ENCODE assay signal across 33 cellular contexts in the genomic region with DNA sequence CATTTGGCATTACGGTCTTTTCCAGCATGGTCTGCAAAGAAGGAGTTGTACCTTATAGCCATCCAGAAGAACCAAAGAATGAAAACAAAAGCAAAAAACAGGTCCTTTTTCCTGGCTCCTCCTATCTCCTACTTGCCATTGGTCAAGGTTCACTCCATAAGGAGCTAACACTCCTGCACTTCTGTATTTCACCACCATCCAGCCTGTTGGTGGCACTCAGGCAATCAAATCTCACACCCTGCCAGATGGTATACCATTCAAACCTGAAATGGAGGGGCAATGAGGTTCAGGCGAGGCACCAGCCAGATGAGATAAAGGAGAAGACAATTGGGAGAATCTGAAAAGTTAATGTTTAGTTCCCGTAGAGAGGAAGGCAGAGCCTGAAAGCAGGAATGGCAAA.
"Had no signal": no experiment of that assay in that cellular context is flagged by ENCODE, and none has a peak within 500 bp of the region (broad histone marks: within the 10 kb centered on the region; RNA-seq: fewer than 3 reads in every experiment).

No MANE protein-coding gene starts in this region.

- H3K4me3 Mint-ChIP-seq: activated CD4-positive, alpha-beta memory T cell treated with anti-CD3 and anti-CD28 coated beads, Interleukin-2, amount 10 ng/mL, durations not matched to agents 7 days and 5 days; activated CD4-positive, alpha-beta T cell treated with anti-CD3 and anti-CD28 coated beads, Interleukin-2, amount 10 ng/mL, durations not matched to agents 7 days and 5 days; central memory CD8-positive, alpha-beta T cell; dendritic cell treated with granulocyte-macrophage colony-stimulating factor and Interleukin-4, amounts not matched to agents 40 ng/mL and 50 ng/mL, for 4 days; naive B cell; neural crest cell; stimulated activated naive B cell treated with anti-CD40 and anti-IgM and Interleukin-4, amounts not matched to agents 10 μg/mL and 1 μg/mL and 100 μg/mL, for 72 hours; T-helper 1 cell treated with Interleukin-12 subunit alpha and Interleukin-12 subunit beta and Interleukin-4 antibody, amounts not matched to agents 30 μg/mL and 1 μg/mL, for 36 hours had no signal

- ATAC-seq: activated naive CD4-positive, alpha-beta T cell treated with anti-CD3 and anti-CD28 coated beads, Interleukin-2, amount 50 U/mL, for 72 hours; foreskin keratinocyte; heart left ventricle; pancreas; stimulated activated naive B cell treated with anti-CD40 and anti-IgM and Interleukin-4, amounts not matched to agents 10 μg/mL and 1 μg/mL and 100 μg/mL, for 72 hours; upper lobe of right lung had no signal

- H3K9me3 Mint-ChIP-seq: activated CD4-positive, alpha-beta memory T cell treated with anti-CD3 and anti-CD28 coated beads, Interleukin-2, amount 10 ng/mL, durations not matched to agents 7 days and 5 days; activated CD4-positive, alpha-beta T cell treated with anti-CD3 and anti-CD28 coated beads, Interleukin-2, amount 10 ng/mL, durations not matched to agents 7 days and 5 days; central memory CD8-positive, alpha-beta T cell; dendritic cell treated with granulocyte-macrophage colony-stimulating factor and Interleukin-4, amounts not matched to agents 40 ng/mL and 50 ng/mL, for 4 days; naive B cell; neural crest cell; T-helper 1 cell treated with Interleukin-12 subunit alpha and Interleukin-12 subunit beta and Interleukin-4 antibody, amounts not matched to agents 30 μg/mL and 1 μg/mL, for 36 hours had no signal

- H3K27ac ChIP-seq: esophagus muscularis mucosa, foreskin keratinocyte, heart left ventricle, left ventricle myocardium inferior, pancreas, prostate gland, sigmoid colon, stomach, thyroid gland, upper lobe of right lung had no signal

- DNase-seq: activated CD4-positive, alpha-beta memory T cell treated with anti-CD3 and anti-CD28 coated beads, Interleukin-2, amount 10 ng/mL, durations not matched to agents 7 days and 5 days; activated CD4-positive, alpha-beta T cell treated with anti-CD3 and anti-CD28 coated beads for 1 hour; activated CD4-positive, alpha-beta T cell treated with anti-CD3 and anti-CD28 coated beads, Interleukin-2, amount 10 ng/mL, durations not matched to agents 7 days and 5 days; activated CD8-positive, alpha-beta memory T cell treated with anti-CD3 and anti-CD28 coated beads, Interleukin-2, amount 50 U/mL, for 48 hours; activated naive CD4-positive, alpha-beta T cell; activated T-cell treated with anti-CD3 and anti-CD28 coated beads, Interleukin-2, amount 50 U/mL, for 48 hours; foreskin keratinocyte; heart left ventricle; hypothalamus; left ventricle myocardium inferior; naive B cell; nucleus accumbens; pancreas; retina; sigmoid colon; stimulated activated CD4-positive, alpha-beta T cell treated with anti-CD3 and anti-CD28 coated beads, Interleukin-15, amount 100 ng/mL, for 24 hours; stimulated activated CD4-positive, alpha-beta T cell treated with anti-CD3 and anti-CD28 coated beads, Interleukin-2, amount 100 ng/mL, for 24 hours; stimulated activated naive B cell treated with anti-CD40 and anti-IgM and Interleukin-4, amounts not matched to agents 10 μg/mL and 1 μg/mL and 100 μg/mL, for 72 hours; stomach; T-helper 9 cell; thyroid gland; upper lobe of right lung had no signal

- H3K4me1 Mint-ChIP-seq: activated CD4-positive, alpha-beta memory T cell treated with anti-CD3 and anti-CD28 coated beads, Interleukin-2, amount 10 ng/mL, durations not matched to agents 7 days and 5 days; activated CD4-positive, alpha-beta T cell treated with anti-CD3 and anti-CD28 coated beads, Interleukin-2, amount 10 ng/mL, durations not matched to agents 7 days and 5 days; central memory CD8-positive, alpha-beta T cell; naive B cell; stimulated activated naive B cell treated with anti-CD40 and anti-IgM and Interleukin-4, amounts not matched to agents 10 μg/mL and 1 μg/mL and 100 μg/mL, for 72 hours had no signal

- H3K36me3 Mint-ChIP-seq: activated naive CD4-positive, alpha-beta T cell treated with anti-CD3 and anti-CD28 coated beads, Interleukin-2, amount 50 U/mL, for 72 hours; naive B cell; stimulated activated naive B cell treated with anti-CD40 and anti-IgM and Interleukin-4, amounts not matched to agents 10 μg/mL and 1 μg/mL and 100 μg/mL, for 72 hours had no signal

- FAIRE-seq: bronchial epithelial cell, islet of Langerhans, pancreas had no signal

- H3K4me2 ChIP-seq: smooth muscle cell had no signal

- H3K4me1 ChIP-seq: esophagus muscularis mucosa, pancreas, prostate gland, sigmoid colon, stomach, upper lobe of right lung had no signal

- H3K4me3 ChIP-seq: esophagus muscularis mucosa, heart left ventricle, left ventricle myocardium inferior, lung, pancreas, prostate gland, sigmoid colon, smooth muscle cell, stomach, thyroid gland, upper lobe of right lung had no signal

- H3K27me3 ChIP-seq: esophagus muscularis mucosa, foreskin keratinocyte, heart left ventricle, pancreas, sigmoid colon, stomach, thyroid gland, upper lobe of right lung had no signal

- H3K9me3 ChIP-seq: esophagus muscularis mucosa, heart left ventricle, left ventricle myocardium inferior, pancreas, prostate gland, stomach, thyroid gland, upper lobe of right lung had no signal

- H3K36me3 ChIP-seq: esophagus muscularis mucosa, heart left ventricle, left ventricle myocardium inferior, pancreas, prostate gland, sigmoid colon, stomach, thyroid gland, upper lobe of right lung had no signal
